ENCODE assay signal across 33 cellular contexts in the genomic region with DNA sequence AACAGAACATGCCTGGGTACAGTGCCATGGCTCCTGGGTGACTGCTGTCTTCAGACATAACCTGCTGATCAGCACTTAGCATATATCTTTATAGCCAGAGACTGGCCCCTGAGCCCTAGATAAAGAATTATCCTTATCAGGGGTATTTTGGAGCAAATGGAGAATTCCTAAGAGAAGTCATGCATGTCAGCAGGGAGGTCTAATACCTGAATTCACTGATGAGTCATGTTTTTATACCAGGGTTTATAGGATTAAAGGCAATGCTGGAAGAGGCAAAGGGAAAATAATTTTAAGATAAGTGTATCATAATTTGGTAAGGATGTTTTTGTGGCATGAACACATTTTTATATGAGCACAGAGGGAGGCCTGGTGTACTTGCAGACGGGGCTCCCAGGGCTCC.
"Had no signal": no experiment of that assay in that cellular context is flagged by ENCODE, and none has a peak within 500 bp of the region (broad histone marks: within the 10 kb centered on the region; RNA-seq: fewer than 3 reads in every experiment).

No MANE protein-coding gene starts in this region.

- H3K27ac ChIP-seq: ascending aorta, body of pancreas, breast epithelium, KMS-11, PC-9, SK-N-MC, WERI-Rb-1 had no signal

- H3K27me3 ChIP-seq: ascending aorta, body of pancreas, breast epithelium had no signal

- H3K27me3 Mint-ChIP-seq: activated CD4-positive, alpha-beta memory T cell treated with anti-CD3 and anti-CD28 coated beads, Interleukin-2, amount 10 ng/mL, durations not matched to agents 7 days and 5 days had no signal

- H3K4me3 Mint-ChIP-seq: activated CD4-positive, alpha-beta memory T cell treated with anti-CD3 and anti-CD28 coated beads, Interleukin-2, amount 10 ng/mL, durations not matched to agents 7 days and 5 days; activated naive CD4-positive, alpha-beta T cell treated with anti-CD3 and anti-CD28 coated beads, Interleukin-2, amount 50 U/mL, for 24 hours; activated naive CD8-positive, alpha-beta T cell treated with anti-CD3 and anti-CD28 coated beads, Interleukin-2, amount 10 ng/mL, durations not matched to agents 7 days and 5 days; activated T-cell treated with anti-CD3 and anti-CD28 coated beads, Interleukin-2, amount 50 U/mL, for 72 hours had no signal

- H3K27ac Mint-ChIP-seq: activated CD4-positive, alpha-beta memory T cell treated with anti-CD3 and anti-CD28 coated beads, Interleukin-2, amount 10 ng/mL, durations not matched to agents 7 days and 5 days; activated naive CD4-positive, alpha-beta T cell treated with anti-CD3 and anti-CD28 coated beads, Interleukin-2, amount 50 U/mL, for 24 hours; activated naive CD8-positive, alpha-beta T cell treated with anti-CD3 and anti-CD28 coated beads, Interleukin-2, amount 10 ng/mL, durations not matched to agents 7 days and 5 days; activated T-cell treated with anti-CD3 and anti-CD28 coated beads, Interleukin-2, amount 50 U/mL, for 72 hours; activated T-helper 2 cell treated with anti-CD3 and anti-CD28 coated beads, Interferon-gamma antibody, Interleukin-2, Interleukin-4, amounts not matched to agents 10 μg/mL and 5 μg/mL and 100 μg/mL, durations not matched to agents 14 hours and 24 hours and 36 hours had no signal

- ATAC-seq: activated T-cell treated with anti-CD3 and anti-CD28 coated beads, Interleukin-2, amount 50 U/mL, for 72 hours; body of pancreas had no signal

- H3K4me3 ChIP-seq: ascending aorta, body of pancreas, breast epithelium, PC-9, SK-N-MC had no signal

- H3K9ac ChIP-seq: KMS-11 had no signal

- DNase-seq: activated CD4-positive, alpha-beta memory T cell treated with anti-CD3 and anti-CD28 coated beads, Interleukin-2, amount 10 ng/mL, durations not matched to agents 7 days and 5 days; activated CD4-positive, alpha-beta T cell treated with anti-CD3 and anti-CD28 coated beads for 1 hour; activated CD4-positive, alpha-beta T cell treated with anti-CD3 and anti-CD28 coated beads for 48 hours; activated CD4-positive, CD25-positive, alpha-beta regulatory T cell; activated gamma-delta T cell; activated naive CD4-positive, alpha-beta T cell treated with Interleukin-2 at 50 U/mL for 16 hours; activated naive CD8-positive, alpha-beta T cell treated with anti-CD3 and anti-CD28 coated beads, Interleukin-2, amount 10 ng/mL, durations not matched to agents 7 days and 5 days; activated T-cell treated with anti-CD3 and anti-CD28 coated beads, Interleukin-2, amount 50 U/mL, for 1 hour; activated T-cell treated with anti-CD3 and anti-CD28 coated beads, Interleukin-2, amount 50 U/mL, for 72 hours; amygdala; body of pancreas; MM.1S; MV-4-11; NCI-H1092; NCI-H1436 treated with DMSO at 0.1 percent for 48 hours; NCI-H1694 treated with DMSO at 0.1 percent for 48 hours; NCI-H2029; NCI-H2171 treated with DMSO at 0.1 percent for 48 hours; NCI-H2227 treated with DMSO at 0.1 percent for 48 hours; NCI-H446 treated with DMSO at 0.1 percent for 48 hours; NCI-H524; NCI-H69; NK-92 treated with Interleukin-12 subunit alpha and Interleukin-12 subunit beta, amount 100 ng/mL, for 24 hours; PC-9; Right ventricle myocardium superior; T1000; WERI-Rb-1 had no signal

- H3K36me3 Mint-ChIP-seq: activated naive CD4-positive, alpha-beta T cell treated with anti-CD3 and anti-CD28 coated beads, Interleukin-2, amount 50 U/mL, for 24 hours; activated naive CD8-positive, alpha-beta T cell treated with anti-CD3 and anti-CD28 coated beads, Interleukin-2, amount 10 ng/mL, durations not matched to agents 7 days and 5 days had no signal

- H3K9me3 Mint-ChIP-seq: activated CD4-positive, alpha-beta memory T cell treated with anti-CD3 and anti-CD28 coated beads, Interleukin-2, amount 10 ng/mL, durations not matched to agents 7 days and 5 days; activated naive CD8-positive, alpha-beta T cell treated with anti-CD3 and anti-CD28 coated beads, Interleukin-2, amount 10 ng/mL, durations not matched to agents 7 days and 5 days; activated T-cell treated with anti-CD3 and anti-CD28 coated beads, Interleukin-2, amount 50 U/mL, for 72 hours; activated T-helper 2 cell treated with anti-CD3 and anti-CD28 coated beads, Interferon-gamma antibody, Interleukin-2, Interleukin-4, amounts not matched to agents 10 μg/mL and 5 μg/mL and 100 μg/mL, durations not matched to agents 14 hours and 24 hours and 36 hours had no signal

- H3K36me3 ChIP-seq: ascending aorta, breast epithelium, WERI-Rb-1 had no signal

- H3K4me2 ChIP-seq: KMS-11, PC-9 had no signal

- H3K9me3 ChIP-seq: ascending aorta, body of pancreas, breast epithelium had no signal

- H3K4me1 ChIP-seq: ascending aorta, body of pancreas, breast epithelium had no signal

- H3K4me1 Mint-ChIP-seq: activated CD4-positive, alpha-beta memory T cell treated with anti-CD3 and anti-CD28 coated beads, Interleukin-2, amount 10 ng/mL, durations not matched to agents 7 days and 5 days; activated naive CD4-positive, alpha-beta T cell treated with anti-CD3 and anti-CD28 coated beads, Interleukin-2, amount 50 U/mL, for 24 hours; activated naive CD8-positive, alpha-beta T cell treated with anti-CD3 and anti-CD28 coated beads, Interleukin-2, amount 10 ng/mL, durations not matched to agents 7 days and 5 days had no signal
